In the genomic region with DNA sequence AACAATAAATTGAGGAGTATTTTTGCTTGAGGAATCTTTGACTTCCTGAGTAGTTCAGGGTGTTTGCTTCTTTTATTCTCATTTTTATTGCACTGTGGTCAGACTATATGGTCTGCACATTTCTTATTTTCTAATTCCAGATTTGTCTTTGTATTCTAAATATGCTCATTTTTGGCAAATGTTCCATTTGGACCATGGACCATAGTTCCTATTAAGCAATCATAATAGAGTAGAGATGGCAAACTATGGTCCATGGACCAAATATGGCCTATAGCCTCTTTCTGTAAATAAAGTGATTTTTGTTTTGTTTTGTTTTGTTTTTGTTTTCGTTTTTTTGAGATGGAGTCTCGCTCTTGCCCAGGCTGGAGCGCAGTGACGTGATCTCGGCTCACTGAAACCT, we compare ENCODE assay signal across 2 cellular contexts.
TF ChIP-seq lines count a peak whose summit lies in the region.

No MANE protein-coding gene starts in this region.

TF ChIP-seq in HEK293, 187 proteins besides CTCF, POLR2A, EP300 and RAD21 (continued from another document):
- TF ChIP-seq, protein P1, sequence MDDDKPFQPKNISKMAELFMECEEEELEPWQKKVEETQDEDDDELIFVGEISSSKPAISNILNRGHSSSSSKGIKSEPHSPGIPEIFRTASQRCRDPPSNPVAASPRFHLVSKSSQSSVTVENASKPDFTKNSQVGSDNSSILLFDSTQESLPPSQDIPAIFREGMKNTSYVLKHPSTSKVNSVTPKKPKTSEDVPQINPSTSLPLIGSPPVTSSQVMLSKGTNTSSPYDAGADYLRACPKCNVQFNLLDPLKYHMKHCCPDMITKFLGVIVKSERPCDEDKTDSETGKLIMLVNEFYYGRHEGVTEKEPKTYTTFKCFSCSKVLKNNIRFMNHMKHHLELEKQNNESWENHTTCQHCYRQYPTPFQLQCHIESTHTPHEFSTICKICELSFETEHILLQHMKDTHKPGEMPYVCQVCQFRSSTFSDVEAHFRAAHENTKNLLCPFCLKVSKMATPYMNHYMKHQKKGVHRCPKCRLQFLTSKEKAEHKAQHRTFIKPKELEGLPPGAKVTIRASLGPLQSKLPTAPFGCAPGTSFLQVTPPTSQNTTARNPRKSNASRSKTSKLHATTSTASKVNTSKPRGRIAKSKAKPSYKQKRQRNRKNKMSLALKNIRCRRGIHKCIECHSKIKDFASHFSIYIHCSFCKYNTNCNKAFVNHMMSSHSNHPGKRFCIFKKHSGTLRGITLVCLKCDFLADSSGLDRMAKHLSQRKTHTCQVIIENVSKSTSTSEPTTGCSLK (tag by site-specific recombination; IDR thresholded peaks at IDR 0.05): no peak
- TF ChIP-seq ZNF221 (tag by site-specific recombination; IDR thresholded peaks at IDR 0.05; ENCODE audit: borderline replicate concordance): no peak

TF ChIP-seq in GM23338, 12 proteins besides CTCF, POLR2A, EP300 and RAD21 (continued from another document):
- TF ChIP-seq, protein P2, sequence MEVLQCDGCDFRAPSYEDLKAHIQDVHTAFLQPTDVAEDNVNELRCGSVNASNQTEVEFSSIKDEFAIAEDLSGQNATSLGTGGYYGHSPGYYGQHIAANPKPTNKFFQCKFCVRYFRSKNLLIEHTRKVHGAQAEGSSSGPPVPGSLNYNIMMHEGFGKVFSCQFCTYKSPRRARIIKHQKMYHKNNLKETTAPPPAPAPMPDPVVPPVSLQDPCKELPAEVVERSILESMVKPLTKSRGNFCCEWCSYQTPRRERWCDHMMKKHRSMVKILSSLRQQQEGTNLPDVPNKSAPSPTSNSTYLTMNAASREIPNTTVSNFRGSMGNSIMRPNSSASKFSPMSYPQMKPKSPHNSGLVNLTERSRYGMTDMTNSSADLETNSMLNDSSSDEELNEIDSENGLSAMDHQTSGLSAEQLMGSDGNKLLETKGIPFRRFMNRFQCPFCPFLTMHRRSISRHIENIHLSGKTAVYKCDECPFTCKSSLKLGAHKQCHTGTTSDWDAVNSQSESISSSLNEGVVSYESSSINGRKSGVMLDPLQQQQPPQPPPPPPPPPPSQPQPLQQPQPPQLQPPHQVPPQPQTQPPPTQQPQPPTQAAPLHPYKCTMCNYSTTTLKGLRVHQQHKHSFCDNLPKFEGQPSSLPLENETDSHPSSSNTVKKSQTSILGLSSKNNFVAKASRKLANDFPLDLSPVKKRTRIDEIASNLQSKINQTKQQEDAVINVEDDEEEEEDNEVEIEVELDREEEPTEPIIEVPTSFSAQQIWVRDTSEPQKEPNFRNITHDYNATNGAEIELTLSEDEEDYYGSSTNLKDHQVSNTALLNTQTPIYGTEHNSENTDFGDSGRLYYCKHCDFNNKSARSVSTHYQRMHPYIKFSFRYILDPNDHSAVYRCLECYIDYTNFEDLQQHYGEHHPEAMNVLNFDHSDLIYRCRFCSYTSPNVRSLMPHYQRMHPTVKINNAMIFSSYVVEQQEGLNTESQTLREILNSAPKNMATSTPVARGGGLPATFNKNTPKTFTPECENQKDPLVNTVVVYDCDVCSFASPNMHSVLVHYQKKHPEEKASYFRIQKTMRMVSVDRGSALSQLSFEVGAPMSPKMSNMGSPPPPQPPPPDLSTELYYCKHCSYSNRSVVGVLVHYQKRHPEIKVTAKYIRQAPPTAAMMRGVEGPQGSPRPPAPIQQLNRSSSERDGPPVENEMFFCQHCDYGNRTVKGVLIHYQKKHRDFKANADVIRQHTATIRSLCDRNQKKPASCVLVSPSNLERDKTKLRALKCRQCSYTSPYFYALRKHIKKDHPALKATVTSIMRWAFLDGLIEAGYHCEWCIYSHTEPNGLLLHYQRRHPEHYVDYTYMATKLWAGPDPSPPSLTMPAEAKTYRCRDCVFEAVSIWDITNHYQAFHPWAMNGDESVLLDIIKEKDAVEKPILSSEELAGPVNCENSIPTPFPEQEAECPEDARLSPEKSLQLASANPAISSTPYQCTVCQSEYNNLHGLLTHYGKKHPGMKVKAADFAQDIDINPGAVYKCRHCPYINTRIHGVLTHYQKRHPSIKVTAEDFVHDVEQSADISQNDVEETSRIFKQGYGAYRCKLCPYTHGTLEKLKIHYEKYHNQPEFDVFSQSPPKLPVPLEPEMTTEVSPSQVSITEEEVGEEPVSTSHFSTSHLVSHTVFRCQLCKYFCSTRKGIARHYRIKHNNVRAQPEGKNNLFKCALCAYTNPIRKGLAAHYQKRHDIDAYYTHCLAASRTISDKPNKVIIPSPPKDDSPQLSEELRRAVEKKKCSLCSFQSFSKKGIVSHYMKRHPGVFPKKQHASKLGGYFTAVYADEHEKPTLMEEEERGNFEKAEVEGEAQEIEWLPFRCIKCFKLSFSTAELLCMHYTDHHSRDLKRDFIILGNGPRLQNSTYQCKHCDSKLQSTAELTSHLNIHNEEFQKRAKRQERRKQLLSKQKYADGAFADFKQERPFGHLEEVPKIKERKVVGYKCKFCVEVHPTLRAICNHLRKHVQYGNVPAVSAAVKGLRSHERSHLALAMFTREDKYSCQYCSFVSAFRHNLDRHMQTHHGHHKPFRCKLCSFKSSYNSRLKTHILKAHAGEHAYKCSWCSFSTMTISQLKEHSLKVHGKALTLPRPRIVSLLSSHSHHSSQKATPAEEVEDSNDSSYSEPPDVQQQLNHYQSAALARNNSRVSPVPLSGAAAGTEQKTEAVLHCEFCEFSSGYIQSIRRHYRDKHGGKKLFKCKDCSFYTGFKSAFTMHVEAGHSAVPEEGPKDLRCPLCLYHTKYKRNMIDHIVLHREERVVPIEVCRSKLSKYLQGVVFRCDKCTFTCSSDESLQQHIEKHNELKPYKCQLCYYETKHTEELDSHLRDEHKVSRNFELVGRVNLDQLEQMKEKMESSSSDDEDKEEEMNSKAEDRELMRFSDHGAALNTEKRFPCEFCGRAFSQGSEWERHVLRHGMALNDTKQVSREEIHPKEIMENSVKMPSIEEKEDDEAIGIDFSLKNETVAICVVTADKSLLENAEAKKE (CRISPR knock-in tag; IDR thresholded peaks at IDR 0.05): no peak
- TF ChIP-seq, protein P3, sequence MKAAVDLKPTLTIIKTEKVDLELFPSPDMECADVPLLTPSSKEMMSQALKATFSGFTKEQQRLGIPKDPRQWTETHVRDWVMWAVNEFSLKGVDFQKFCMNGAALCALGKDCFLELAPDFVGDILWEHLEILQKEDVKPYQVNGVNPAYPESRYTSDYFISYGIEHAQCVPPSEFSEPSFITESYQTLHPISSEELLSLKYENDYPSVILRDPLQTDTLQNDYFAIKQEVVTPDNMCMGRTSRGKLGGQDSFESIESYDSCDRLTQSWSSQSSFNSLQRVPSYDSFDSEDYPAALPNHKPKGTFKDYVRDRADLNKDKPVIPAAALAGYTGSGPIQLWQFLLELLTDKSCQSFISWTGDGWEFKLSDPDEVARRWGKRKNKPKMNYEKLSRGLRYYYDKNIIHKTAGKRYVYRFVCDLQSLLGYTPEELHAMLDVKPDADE (IDR thresholded peaks at IDR 0.05): no peak
- no peak for TF ChIP-seq EZH2phosphoT487 (IDR thresholded peaks at IDR 0.05; ENCODE audit: unreplicated experiment)
- TF ChIP-seq, protein P4, sequence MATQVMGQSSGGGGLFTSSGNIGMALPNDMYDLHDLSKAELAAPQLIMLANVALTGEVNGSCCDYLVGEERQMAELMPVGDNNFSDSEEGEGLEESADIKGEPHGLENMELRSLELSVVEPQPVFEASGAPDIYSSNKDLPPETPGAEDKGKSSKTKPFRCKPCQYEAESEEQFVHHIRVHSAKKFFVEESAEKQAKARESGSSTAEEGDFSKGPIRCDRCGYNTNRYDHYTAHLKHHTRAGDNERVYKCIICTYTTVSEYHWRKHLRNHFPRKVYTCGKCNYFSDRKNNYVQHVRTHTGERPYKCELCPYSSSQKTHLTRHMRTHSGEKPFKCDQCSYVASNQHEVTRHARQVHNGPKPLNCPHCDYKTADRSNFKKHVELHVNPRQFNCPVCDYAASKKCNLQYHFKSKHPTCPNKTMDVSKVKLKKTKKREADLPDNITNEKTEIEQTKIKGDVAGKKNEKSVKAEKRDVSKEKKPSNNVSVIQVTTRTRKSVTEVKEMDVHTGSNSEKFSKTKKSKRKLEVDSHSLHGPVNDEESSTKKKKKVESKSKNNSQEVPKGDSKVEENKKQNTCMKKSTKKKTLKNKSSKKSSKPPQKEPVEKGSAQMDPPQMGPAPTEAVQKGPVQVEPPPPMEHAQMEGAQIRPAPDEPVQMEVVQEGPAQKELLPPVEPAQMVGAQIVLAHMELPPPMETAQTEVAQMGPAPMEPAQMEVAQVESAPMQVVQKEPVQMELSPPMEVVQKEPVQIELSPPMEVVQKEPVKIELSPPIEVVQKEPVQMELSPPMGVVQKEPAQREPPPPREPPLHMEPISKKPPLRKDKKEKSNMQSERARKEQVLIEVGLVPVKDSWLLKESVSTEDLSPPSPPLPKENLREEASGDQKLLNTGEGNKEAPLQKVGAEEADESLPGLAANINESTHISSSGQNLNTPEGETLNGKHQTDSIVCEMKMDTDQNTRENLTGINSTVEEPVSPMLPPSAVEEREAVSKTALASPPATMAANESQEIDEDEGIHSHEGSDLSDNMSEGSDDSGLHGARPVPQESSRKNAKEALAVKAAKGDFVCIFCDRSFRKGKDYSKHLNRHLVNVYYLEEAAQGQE (IDR thresholded peaks at IDR 0.05; ENCODE audit: unreplicated experiment): no peak
